ENCODE assay signal across 21 cellular contexts in the genomic region with DNA sequence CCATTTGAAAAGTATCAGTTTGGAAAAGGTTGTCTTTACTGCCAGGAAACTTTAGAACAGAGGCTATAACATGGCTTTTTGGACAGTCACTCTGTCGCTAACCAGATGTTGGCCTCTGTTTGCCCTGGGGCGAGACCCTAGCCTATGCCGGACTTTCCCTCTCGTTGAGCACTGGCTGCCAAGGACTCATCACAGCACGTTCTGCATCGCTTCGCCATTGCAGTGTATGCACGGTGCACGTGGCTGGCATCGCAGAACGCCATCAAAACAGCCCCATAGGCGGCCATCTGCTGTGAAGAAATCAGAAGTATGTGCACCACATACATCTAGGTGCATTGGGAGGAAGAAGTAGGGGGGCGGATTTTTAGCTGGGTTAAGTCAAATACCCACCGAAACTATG.
A peak's percentile ranks its signal among the peaks of the same experiment; 100 is the strongest.
DNase-seq lines count a peak whose midpoint lies in the region; ATAC-seq, FAIRE-seq and TF ChIP-seq lines count a peak whose summit lies in the region.
"Had no signal": no experiment of that assay in that cellular context is flagged by ENCODE, and none has a peak within 500 bp of the region (broad histone marks: within the 10 kb centered on the region; RNA-seq: fewer than 3 reads in every experiment).

No MANE protein-coding gene starts in this region.

- H3K23ac ChIP-seq in trophoblast cell (ENCODE audit: low read length), result peak overlapping the region; percentile 23

- H4K8ac ChIP-seq in trophoblast cell (ENCODE audit: low read depth, low read length), result no peak overlapping the region

- peak; percentile 28 for FAIRE-seq in bronchial epithelial cell (lab: Jason Lieb, UNC)
- FAIRE-seq: A204.1, D721Med, G401.6, GM12891, GM19239 had no signal

- H2AK5ac ChIP-seq in trophoblast cell (ENCODE audit: low read length), result no peak overlapping the region

- H2AFZ ChIP-seq in trophoblast cell (ENCODE audit: insufficient read depth, low read length, poor library complexity), result no peak overlapping the region

- no peak overlapping the region for H4K12ac ChIP-seq in trophoblast cell (ENCODE audit: low read depth, low read length)

- ATAC-seq in right cardiac atrium (no peak), HG02623 (IDR thresholded peaks at IDR 0.05; ENCODE audit: unreplicated experiment) (no peak)
- ATAC-seq: CD8-positive, alpha-beta T cell had no signal

- no peaks in the 10 kb centered on the region for H3K27me3 ChIP-seq in right cardiac atrium (ENCODE audit: control insufficient read depth, insufficient read depth)
- no peaks in the 10 kb centered on the region for H3K27me3 ChIP-seq in bronchial epithelial cell (ENCODE audit: control insufficient read depth, insufficient read depth, low read length)
- no peaks in the 10 kb centered on the region for H3K27me3 ChIP-seq in trophoblast cell (ENCODE audit: insufficient read depth, low read length)
- H3K27me3 ChIP-seq: BLaER1 had no signal

- no peak overlapping the region for H3K27ac Mint-ChIP-seq in CD14-positive monocyte
- H3K27ac Mint-ChIP-seq: CD4-positive, alpha-beta T cell; CD8-positive, alpha-beta T cell had no signal

- no peak overlapping the region for H3K4me3 ChIP-seq in right cardiac atrium (ENCODE audit: low read length)
- H3K4me3 ChIP-seq in bronchial epithelial cell (ENCODE audit: low read depth, low read length), result no peak overlapping the region
- no peak overlapping the region for H3K4me3 ChIP-seq in trophoblast cell (ENCODE audit: low read depth, low read length)
- H3K4me3 ChIP-seq: BLaER1 had no signal

- H3K36me3 Mint-ChIP-seq in CD14-positive monocyte, result no peaks in the 10 kb centered on the region
- H3K36me3 Mint-ChIP-seq: CD8-positive, alpha-beta T cell had no signal

- H3K4me2 ChIP-seq in trophoblast cell (ENCODE audit: low read length), result no peak overlapping the region
- H3K4me2 ChIP-seq: BLaER1 had no signal

- no peak overlapping the region for H3K14ac ChIP-seq in trophoblast cell (ENCODE audit: low read length)

- H2BK120ac ChIP-seq in trophoblast cell (ENCODE audit: insufficient read depth, low read length, poor library complexity), result no peak overlapping the region

- no peak overlapping the region for H2BK5ac ChIP-seq in trophoblast cell (ENCODE audit: low read depth, low read length, poor library complexity)

- H3K18ac ChIP-seq in trophoblast cell (ENCODE audit: low read length), result no peak overlapping the region

- H4K91ac ChIP-seq in trophoblast cell (ENCODE audit: low read depth, low read length), result no peak overlapping the region

- intact Hi-C loops in cardiac septum (cut with DNase I), result no loop called here
- intact Hi-C loops in right cardiac atrium (cut with DNase I), result no loop called here
- intact Hi-C loops in CD14-positive monocyte (cut with micrococcal nuclease), result no loop called here

- H2BK12ac ChIP-seq in trophoblast cell (ENCODE audit: low read length), result no peak overlapping the region

- H3K27ac ChIP-seq in right cardiac atrium (ENCODE audit: low read length), result no peak overlapping the region
- no peak overlapping the region for H3K27ac ChIP-seq in trophoblast cell (ENCODE audit: low read depth, low read length)
- H3K27ac ChIP-seq: BLaER1 had no signal

- no peaks in the 10 kb centered on the region for H3K79me2 ChIP-seq in trophoblast cell (ENCODE audit: control insufficient read depth, insufficient read depth, low read length, poor library complexity)

- no peaks in the 10 kb centered on the region for H3K4me1 ChIP-seq in right cardiac atrium (ENCODE audit: control insufficient read depth, insufficient read depth, low read length)
- peaks cover 0 to 3% of the 10 kb centered on the region in 2 experiments for H3K4me1 ChIP-seq in trophoblast cell (ENCODE audit: control insufficient read depth in 1 of 2, insufficient read depth in 2 of 2, low read length in 2 of 2)
- H3K4me1 ChIP-seq: BE2C, Caco-2 had no signal

- no peaks in the 10 kb centered on the region for H3K79me1 ChIP-seq in trophoblast cell (ENCODE audit: low read length)

- no peaks in the 10 kb centered on the region for H3K36me3 ChIP-seq in bronchial epithelial cell (ENCODE audit: control insufficient read depth, insufficient read depth, low read length)
- H3K36me3 ChIP-seq in trophoblast cell (ENCODE audit: control insufficient read depth in 1 of 2, insufficient read depth in 2 of 2, low read length in 2 of 2), result peaks cover 0 to 5% of the 10 kb centered on the region in 2 experiments
- H3K36me3 ChIP-seq: BE2C, BLaER1 had no signal

- no peak overlapping the region for H3K4ac ChIP-seq in trophoblast cell (ENCODE audit: low read depth, low read length)

- H3K4me1 Mint-ChIP-seq in CD14-positive monocyte, result no peaks in the 10 kb centered on the region

- H3K4me3 Mint-ChIP-seq in CD14-positive monocyte, result no peak overlapping the region
- H3K4me3 Mint-ChIP-seq: CD4-positive, alpha-beta T cell; CD8-positive, alpha-beta T cell had no signal

- WGBS in right cardiac atrium, result 88% methylated on average over 14 of the region's 14 CpGs
- no CpG with 5 or more reads among the region's 14 CpGs for WGBS in trophoblast cell (ENCODE audit: extremely low coverage, insufficient coverage, insufficient read length)

- DNase-seq in cardiac septum (ENCODE audit: low spot score) (peak; percentile 67), right cardiac atrium (no peak), bronchial epithelial cell (ENCODE audit: low read depth) (no peak), trophoblast cell (no peak), CD14-positive monocyte (ENCODE audit: low spot score) (no peak)
- DNase-seq: 8988T; ACHN; BE2C; C1 segment of cervical spinal cord; Caco-2; Calu3; CD4-positive, alpha-beta T cell; CD8-positive, alpha-beta T cell; GF-D8 had no signal

- H3K9me3 Mint-ChIP-seq in CD14-positive monocyte, result peaks cover 0 to 9% (median 1%) of the 10 kb centered on the region in 7 donors
- H3K9me3 Mint-ChIP-seq: CD4-positive, alpha-beta T cell; CD8-positive, alpha-beta T cell had no signal

- H3K9me3 ChIP-seq in right cardiac atrium (ENCODE audit: control insufficient read depth, low read length) (no peaks in the 10 kb centered on the region), trophoblast cell (ENCODE audit: insufficient read depth, low read depth, low read length) (no peaks in the 10 kb centered on the region)
- H3K9me3 ChIP-seq: BE2C, BLaER1, Caco-2 had no signal

- no peak overlapping the region for H3K9ac ChIP-seq in trophoblast cell (ENCODE audit: low read length)
- H3K9ac ChIP-seq: BLaER1 had no signal

- TF ChIP-seq CTCF in bronchial epithelial cell (IDR thresholded peaks at IDR 0.05; ENCODE audit: insufficient read depth, low read length, severe bottlenecking) (no peak), CD14-positive monocyte (IDR thresholded peaks at IDR 0.05) (no peak)

- peaks cover 7 to 17% (median 13%) of the 10 kb centered on the region in 3 donors for H3K27me3 Mint-ChIP-seq in CD14-positive monocyte (ENCODE audit: low read depth in 3 of 3)
